ENCODE assay signal across 16 cellular contexts in the genomic region with DNA sequence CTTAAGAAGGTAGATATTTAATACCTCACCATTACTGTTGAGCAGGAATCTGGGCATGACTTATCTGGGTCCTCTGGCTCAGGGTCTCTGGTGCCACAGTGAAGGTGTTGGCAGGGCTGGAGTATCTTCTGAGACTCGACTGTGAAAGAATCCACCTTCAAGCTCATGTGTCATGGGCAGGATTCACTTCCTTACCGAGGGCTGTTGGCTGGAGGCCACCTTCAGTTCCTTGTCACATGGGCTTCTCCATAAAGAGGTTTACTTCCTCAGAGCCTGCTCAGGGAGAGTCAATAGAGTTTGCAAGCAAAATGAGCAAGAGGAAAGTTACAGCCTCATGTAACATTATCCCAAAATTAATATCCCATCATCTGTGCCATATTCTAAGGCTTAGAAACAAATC.
"Had no signal": no experiment of that assay in that cellular context is flagged by ENCODE, and none has a peak within 500 bp of the region (broad histone marks: within the 10 kb centered on the region; RNA-seq: fewer than 3 reads in every experiment).

No MANE protein-coding gene starts in this region.

- ATAC-seq: activated CD4-positive, alpha-beta T cell treated with anti-CD3 and anti-CD28 coated beads for 36 hours; activated naive CD4-positive, alpha-beta T cell treated with anti-CD3 and anti-CD28 coated beads, Interleukin-2, amount 50 U/mL, for 72 hours; activated T-cell treated with anti-CD3 and anti-CD28 coated beads, Interleukin-2, amount 50 U/mL, for 72 hours; natural killer cell treated with Interleukin-12 subunit alpha and Interleukin-12 subunit beta and Interleukin-15 and Interleukin-18, amount 100 ng/mL, for 72 hours; stimulated activated memory B cell treated with anti-CD40 and anti-IgM and Interleukin-4, amounts not matched to agents 10 μg/mL and 1 μg/mL and 100 μg/mL, for 72 hours had no signal

- H3K4me3 ChIP-seq: cardiac muscle cell, dorsolateral prefrontal cortex, left ventricle myocardium inferior, right atrium auricular region had no signal

- H3K4me1 ChIP-seq: left ventricle myocardium inferior, right atrium auricular region had no signal

- H3K9me3 ChIP-seq: left ventricle myocardium inferior, right atrium auricular region had no signal

- H3K27ac ChIP-seq: cardiac muscle cell, dorsolateral prefrontal cortex, left ventricle myocardium inferior, right atrium auricular region had no signal

- H3K27me3 ChIP-seq: cardiac muscle cell, right atrium auricular region had no signal

- H3K36me3 ChIP-seq: cardiac muscle cell, left ventricle myocardium inferior, right atrium auricular region had no signal

- DNase-seq: activated CD4-positive, alpha-beta memory T cell treated with anti-CD3 and anti-CD28 coated beads for 36 hours; activated CD4-positive, alpha-beta T cell treated with anti-CD3 and anti-CD28 coated beads for 36 hours; activated gamma-delta T cell; activated T-cell treated with anti-CD3 and anti-CD28 coated beads, Interleukin-2, amount 50 U/mL, for 72 hours; endodermal cell; erythroblast; left ventricle myocardium inferior; mesenchymal stem cell; stimulated activated CD4-positive, alpha-beta T cell treated with anti-CD3 and anti-CD28 coated beads, Interleukin-2, amount 100 ng/mL, for 48 hours; T1000 had no signal
